Comparison of ENCODE assay signal across 1 cellular context in the genomic region with DNA sequence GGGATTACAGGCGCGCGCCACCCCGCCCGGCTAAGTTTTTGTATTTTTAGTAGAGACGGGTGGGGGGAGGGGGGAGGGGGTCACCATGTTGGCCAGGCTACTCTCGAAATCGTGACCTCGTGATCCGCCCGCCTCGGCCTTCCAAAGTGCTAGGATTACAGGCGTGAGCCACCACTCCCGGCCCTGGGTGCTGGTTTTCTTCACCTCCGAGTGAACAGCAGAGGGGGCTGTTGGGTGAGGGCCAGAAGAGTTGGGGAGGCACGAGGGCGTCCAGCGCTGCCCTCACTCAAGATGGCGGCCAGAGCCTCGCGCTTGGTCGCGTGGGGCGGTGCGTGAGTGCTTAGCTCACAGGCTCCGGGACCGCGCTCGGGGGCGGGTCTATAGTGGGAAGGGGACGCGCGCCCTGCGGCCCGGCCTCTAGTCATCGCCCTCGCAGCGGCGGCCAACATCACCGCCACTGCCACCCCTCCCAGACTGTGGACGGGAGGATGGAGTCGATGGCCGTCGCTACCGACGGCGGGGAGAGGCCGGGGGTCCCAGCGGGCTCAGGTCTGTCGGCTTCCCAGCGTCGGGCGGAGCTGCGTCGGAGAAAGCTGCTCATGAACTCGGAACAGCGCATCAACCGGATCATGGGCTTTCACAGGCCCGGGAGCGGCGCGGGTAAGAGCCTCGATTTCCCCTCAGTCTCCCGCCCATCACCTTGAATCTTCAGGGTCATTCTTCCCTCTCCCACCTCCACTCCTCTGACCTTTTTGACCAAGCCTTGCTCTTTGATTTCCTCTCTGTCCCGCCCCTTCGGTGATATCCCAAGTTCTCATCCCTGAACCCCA.
TF ChIP-seq lines count a peak whose summit lies in the region.

CAMLG (plus strand) TSS at position 416 of the 830 bp plus-strand sequence; CDS start at position 489, 73 bp downstream.

TF ChIP-seq in HepG2, 621 proteins besides CTCF, POLR2A, EP300 and RAD21 (continued from another document):
- TF ChIP-seq ZBTB4 (CRISPR knock-in tag; IDR thresholded peaks at IDR 0.05; ENCODE audit: borderline replicate concordance): peak; percentile 73; the same call in 1 of the 2 replicates
- peak; percentile 16; the same call in 1 of the 2 replicates for TF ChIP-seq CHD2 (IDR thresholded peaks at IDR 0.05; ENCODE audit: low read depth, low read length)
- peak; percentile 90 for TF ChIP-seq ZFY (CRISPR knock-in tag; IDR thresholded peaks at IDR 0.05)
- TF ChIP-seq ZNF225 (CRISPR knock-in tag; IDR thresholded peaks at IDR 0.05): peak; percentile 67; the same call in 1 of the 2 replicates
- TF ChIP-seq ZNF484 (CRISPR knock-in tag; IDR thresholded peaks at IDR 0.05; ENCODE audit: borderline replicate concordance, low read depth): no peak
- TF ChIP-seq ZNF20 (CRISPR knock-in tag; IDR thresholded peaks at IDR 0.05): no peak
- TF ChIP-seq ZNF557 (CRISPR knock-in tag; IDR thresholded peaks at IDR 0.05): no peak
- peak; percentile 79 for TF ChIP-seq GATAD2A (CRISPR knock-in tag; IDR thresholded peaks at IDR 0.05)
- peak; percentile 17; the same call in 1 of the 2 replicates for TF ChIP-seq ZNF33B (CRISPR knock-in tag; IDR thresholded peaks at IDR 0.05)
- TF ChIP-seq KLF11 (CRISPR knock-in tag; IDR thresholded peaks at IDR 0.05): peak; percentile 80; the same call in 1 of the 2 replicates
- no peak for TF ChIP-seq CSRNP2 (CRISPR knock-in tag; conservative IDR thresholded peaks at IDR 0.05; ENCODE audit: low read depth)
- TF ChIP-seq LBX2 (CRISPR knock-in tag; IDR thresholded peaks at IDR 0.05; ENCODE audit: borderline replicate concordance): peak; percentile 39; the same call in 1 of the 2 replicates
- peak; percentile 97 for TF ChIP-seq ZGPAT (CRISPR knock-in tag; IDR thresholded peaks at IDR 0.05)
- no peak for TF ChIP-seq ZNF44 (CRISPR knock-in tag; IDR thresholded peaks at IDR 0.05)
TF ChIP-seq in HepG2: peak in this region for 358.
